In the genomic region with DNA sequence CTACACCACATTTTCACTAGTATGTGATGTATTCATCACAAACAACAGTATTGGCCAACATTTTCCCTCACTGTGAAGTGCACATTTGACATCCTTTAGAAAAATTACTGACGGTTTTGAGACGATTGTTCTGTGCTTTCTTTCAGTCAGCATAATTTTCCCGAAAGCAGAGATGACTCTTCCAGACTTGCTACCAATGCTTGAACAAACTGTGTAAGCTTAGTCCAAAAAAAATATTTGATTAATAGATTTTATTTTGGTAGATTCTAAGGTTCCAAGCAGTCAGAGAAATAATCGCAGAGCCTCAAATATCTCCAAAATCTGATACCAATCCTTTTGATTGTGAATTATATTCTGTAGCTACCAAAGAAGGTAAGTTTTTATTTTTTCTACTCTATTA, we compare ENCODE assay signal across 15 cellular contexts.
DNase-seq lines count a peak whose midpoint lies in the region; ATAC-seq and TF ChIP-seq lines count a peak whose summit lies in the region.
"Had no signal": no experiment of that assay in that cellular context is flagged by ENCODE, and none has a peak within 500 bp of the region (broad histone marks: within the 10 kb centered on the region; RNA-seq: fewer than 3 reads in every experiment).

No MANE protein-coding gene starts in this region.

- ATAC-seq in left lobe of liver, result peak; percentile 59
- ATAC-seq in WTC11, result no peak
- ATAC-seq in HG03571 (IDR thresholded peaks at IDR 0.05; ENCODE audit: unreplicated experiment), result no peak
- ATAC-seq: CD8-positive, alpha-beta T cell had no signal

- H3K27ac Mint-ChIP-seq in WTC11, result no peak overlapping the region
- H3K27ac Mint-ChIP-seq: CD4-positive, alpha-beta T cell; CD8-positive, alpha-beta T cell had no signal

- DNase-seq in left lobe of liver (ENCODE audit: low spot score), result no peak
- DNase-seq in WTC11 (ENCODE audit: low spot score), result no peak
- DNase-seq in H7, result no peak
- DNase-seq: 8988T; ACHN; Caco-2; Calu3; CD4-positive, alpha-beta T cell; CD8-positive, alpha-beta T cell; DMS79 treated with DMSO at 0.1 percent for 48 hours; GF-D8 had no signal

- H3K36me3 ChIP-seq in liver (ENCODE audit: control insufficient read depth in 4 of 4, insufficient read depth in 3 of 4, low read depth in 1 of 4, low read length in 3 of 4) (peaks cover 0 to 2% (median 0%) of the 10 kb centered on the region in 4 donors), H7 (replicated peaks; ENCODE audit: control insufficient read depth, insufficient read depth, low read length) (no peaks in the 10 kb centered on the region)
- H3K36me3 ChIP-seq: BLaER1 treated with 17β-estradiol and CSF1 and Interleukin-3, amounts not matched to agents 10 nM and 100 nM had no signal

- H3K36me3 Mint-ChIP-seq in WTC11, result peaks cover 18% of the 10 kb centered on the region
- H3K36me3 Mint-ChIP-seq: CD8-positive, alpha-beta T cell had no signal

- TF ChIP-seq CTCF in liver (IDR thresholded peaks at IDR 0.05; ENCODE audit: low read depth, low read length, missing input control) (no peak), WTC11 (IDR thresholded peaks at IDR 0.05) (no peak)

- peaks cover 3% of the 10 kb centered on the region; the same call in 1 of the 2 replicates for H3K27me3 Mint-ChIP-seq in WTC11 (ENCODE audit: low read depth)

- H3K9me3 ChIP-seq in liver (ENCODE audit: control insufficient read depth in 4 of 4, low read length in 3 of 4), result peaks cover 0 to 2% (median under 1%) of the 10 kb centered on the region in 4 donors

- H3K4me3 ChIP-seq in liver (ENCODE audit: low read depth in 1 of 3, low read length in 3 of 3), result peak overlapping the region; percentile 40 to 81 (median 51)
- H3K4me3 ChIP-seq in H7 (ENCODE audit: insufficient read depth, low read depth, low read length), result no peak overlapping the region
- H3K4me3 ChIP-seq: BLaER1 treated with 17β-estradiol and CSF1 and Interleukin-3, amounts not matched to agents 10 nM and 100 nM had no signal

- H3K9me3 Mint-ChIP-seq in WTC11, result peaks cover 32% of the 10 kb centered on the region

- WGBS in liver, result 41% methylated on average over 4 of the region's 4 CpGs

- H3K4me3 Mint-ChIP-seq in WTC11, result no peak overlapping the region
- H3K4me3 Mint-ChIP-seq: CD4-positive, alpha-beta T cell; CD8-positive, alpha-beta T cell had no signal

- H3K9ac ChIP-seq in liver (ENCODE audit: low read depth in 1 of 2, low read length in 2 of 2), result peak overlapping the region in 1 of 2 donors; percentile 74
- H3K9ac ChIP-seq: BLaER1 treated with 17β-estradiol and CSF1 and Interleukin-3, amounts not matched to agents 10 nM and 100 nM had no signal

- H3K27me3 ChIP-seq in liver (ENCODE audit: control insufficient read depth in 4 of 4, insufficient read depth in 4 of 4, low read length in 3 of 4), result no peaks in the 10 kb centered on the region
- H3K27me3 ChIP-seq in H7 (ENCODE audit: control insufficient read depth, insufficient read depth, low read length), result no peaks in the 10 kb centered on the region
- H3K27me3 ChIP-seq: BLaER1 treated with 17β-estradiol and CSF1 and Interleukin-3, amounts not matched to agents 10 nM and 100 nM had no signal

- peaks cover 5 to 44% (median 16%) of the 10 kb centered on the region in 4 donors for H3K4me1 ChIP-seq in liver (ENCODE audit: control insufficient read depth in 4 of 4, insufficient read depth in 4 of 4, low read length in 3 of 4)

- peak in 1 of 2 donors; percentile 22 for TF ChIP-seq RAD21 in liver (IDR thresholded peaks at IDR 0.05)

- POLR2A ChIA-PET in WTC11 (lab: Charles Lee), result no interaction called here

- CTCF ChIA-PET in WTC11 (lab: Charles Lee), result interaction anchor here (1.0 kb wide), 1 partner anchor 8 kb away, joined by 3 read pairs; no protein-coding TSS in a partner anchor

- H3K27ac ChIP-seq in liver (ENCODE audit: low read depth in 1 of 2, low read length in 2 of 2), result peak overlapping the region; percentile 54 to 69
- H3K27ac ChIP-seq: BLaER1 treated with 17β-estradiol and CSF1 and Interleukin-3, amounts not matched to agents 10 nM and 100 nM; C4-2B had no signal

- peaks cover 5% of the 10 kb centered on the region for H3K4me1 Mint-ChIP-seq in WTC11

TF ChIP-seq in liver, 16 proteins besides CTCF, POLR2A, EP300 and RAD21:
- TF ChIP-seq, protein P1, sequence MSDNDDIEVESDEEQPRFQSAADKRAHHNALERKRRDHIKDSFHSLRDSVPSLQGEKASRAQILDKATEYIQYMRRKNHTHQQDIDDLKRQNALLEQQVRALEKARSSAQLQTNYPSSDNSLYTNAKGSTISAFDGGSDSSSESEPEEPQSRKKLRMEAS (IDR thresholded peaks at IDR 0.05), result no peak
- TF ChIP-seq HNF4A (conservative IDR thresholded peaks at IDR 0.05), result peak; percentile 26 to 38

TF ChIP-seq in WTC11, 78 proteins besides CTCF, POLR2A, EP300 and RAD21 (continues in another document):
- TF ChIP-seq, protein P2, sequence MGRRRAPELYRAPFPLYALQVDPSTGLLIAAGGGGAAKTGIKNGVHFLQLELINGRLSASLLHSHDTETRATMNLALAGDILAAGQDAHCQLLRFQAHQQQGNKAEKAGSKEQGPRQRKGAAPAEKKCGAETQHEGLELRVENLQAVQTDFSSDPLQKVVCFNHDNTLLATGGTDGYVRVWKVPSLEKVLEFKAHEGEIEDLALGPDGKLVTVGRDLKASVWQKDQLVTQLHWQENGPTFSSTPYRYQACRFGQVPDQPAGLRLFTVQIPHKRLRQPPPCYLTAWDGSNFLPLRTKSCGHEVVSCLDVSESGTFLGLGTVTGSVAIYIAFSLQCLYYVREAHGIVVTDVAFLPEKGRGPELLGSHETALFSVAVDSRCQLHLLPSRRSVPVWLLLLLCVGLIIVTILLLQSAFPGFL (CRISPR knock-in tag; IDR thresholded peaks at IDR 0.05; ENCODE audit: borderline replicate concordance), result no peak
- no peak for TF ChIP-seq EMX1 (CRISPR knock-in tag; IDR thresholded peaks at IDR 0.05)
- TF ChIP-seq JUN (CRISPR knock-in tag; IDR thresholded peaks at IDR 0.05), result no peak
- TF ChIP-seq, protein P3, sequence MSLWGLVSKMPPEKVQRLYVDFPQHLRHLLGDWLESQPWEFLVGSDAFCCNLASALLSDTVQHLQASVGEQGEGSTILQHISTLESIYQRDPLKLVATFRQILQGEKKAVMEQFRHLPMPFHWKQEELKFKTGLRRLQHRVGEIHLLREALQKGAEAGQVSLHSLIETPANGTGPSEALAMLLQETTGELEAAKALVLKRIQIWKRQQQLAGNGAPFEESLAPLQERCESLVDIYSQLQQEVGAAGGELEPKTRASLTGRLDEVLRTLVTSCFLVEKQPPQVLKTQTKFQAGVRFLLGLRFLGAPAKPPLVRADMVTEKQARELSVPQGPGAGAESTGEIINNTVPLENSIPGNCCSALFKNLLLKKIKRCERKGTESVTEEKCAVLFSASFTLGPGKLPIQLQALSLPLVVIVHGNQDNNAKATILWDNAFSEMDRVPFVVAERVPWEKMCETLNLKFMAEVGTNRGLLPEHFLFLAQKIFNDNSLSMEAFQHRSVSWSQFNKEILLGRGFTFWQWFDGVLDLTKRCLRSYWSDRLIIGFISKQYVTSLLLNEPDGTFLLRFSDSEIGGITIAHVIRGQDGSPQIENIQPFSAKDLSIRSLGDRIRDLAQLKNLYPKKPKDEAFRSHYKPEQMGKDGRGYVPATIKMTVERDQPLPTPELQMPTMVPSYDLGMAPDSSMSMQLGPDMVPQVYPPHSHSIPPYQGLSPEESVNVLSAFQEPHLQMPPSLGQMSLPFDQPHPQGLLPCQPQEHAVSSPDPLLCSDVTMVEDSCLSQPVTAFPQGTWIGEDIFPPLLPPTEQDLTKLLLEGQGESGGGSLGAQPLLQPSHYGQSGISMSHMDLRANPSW (CRISPR knock-in tag; conservative IDR thresholded peaks at IDR 0.05; ENCODE audit: low read depth), result no peak
- TF ChIP-seq PRRX2 (CRISPR knock-in tag; IDR thresholded peaks at IDR 0.05), result no peak
- no peak for TF ChIP-seq OVOL2 (CRISPR knock-in tag; IDR thresholded peaks at IDR 0.05; ENCODE audit: borderline replicate concordance)
- TF ChIP-seq JAZF1 (CRISPR knock-in tag; IDR thresholded peaks at IDR 0.05), result no peak
- TF ChIP-seq SMAD3 (CRISPR knock-in tag; IDR thresholded peaks at IDR 0.05; ENCODE audit: borderline replicate concordance), result no peak
- no peak for TF ChIP-seq ZBTB21 (CRISPR knock-in tag; IDR thresholded peaks at IDR 0.05; ENCODE audit: borderline replicate concordance)
- TF ChIP-seq, protein P4, sequence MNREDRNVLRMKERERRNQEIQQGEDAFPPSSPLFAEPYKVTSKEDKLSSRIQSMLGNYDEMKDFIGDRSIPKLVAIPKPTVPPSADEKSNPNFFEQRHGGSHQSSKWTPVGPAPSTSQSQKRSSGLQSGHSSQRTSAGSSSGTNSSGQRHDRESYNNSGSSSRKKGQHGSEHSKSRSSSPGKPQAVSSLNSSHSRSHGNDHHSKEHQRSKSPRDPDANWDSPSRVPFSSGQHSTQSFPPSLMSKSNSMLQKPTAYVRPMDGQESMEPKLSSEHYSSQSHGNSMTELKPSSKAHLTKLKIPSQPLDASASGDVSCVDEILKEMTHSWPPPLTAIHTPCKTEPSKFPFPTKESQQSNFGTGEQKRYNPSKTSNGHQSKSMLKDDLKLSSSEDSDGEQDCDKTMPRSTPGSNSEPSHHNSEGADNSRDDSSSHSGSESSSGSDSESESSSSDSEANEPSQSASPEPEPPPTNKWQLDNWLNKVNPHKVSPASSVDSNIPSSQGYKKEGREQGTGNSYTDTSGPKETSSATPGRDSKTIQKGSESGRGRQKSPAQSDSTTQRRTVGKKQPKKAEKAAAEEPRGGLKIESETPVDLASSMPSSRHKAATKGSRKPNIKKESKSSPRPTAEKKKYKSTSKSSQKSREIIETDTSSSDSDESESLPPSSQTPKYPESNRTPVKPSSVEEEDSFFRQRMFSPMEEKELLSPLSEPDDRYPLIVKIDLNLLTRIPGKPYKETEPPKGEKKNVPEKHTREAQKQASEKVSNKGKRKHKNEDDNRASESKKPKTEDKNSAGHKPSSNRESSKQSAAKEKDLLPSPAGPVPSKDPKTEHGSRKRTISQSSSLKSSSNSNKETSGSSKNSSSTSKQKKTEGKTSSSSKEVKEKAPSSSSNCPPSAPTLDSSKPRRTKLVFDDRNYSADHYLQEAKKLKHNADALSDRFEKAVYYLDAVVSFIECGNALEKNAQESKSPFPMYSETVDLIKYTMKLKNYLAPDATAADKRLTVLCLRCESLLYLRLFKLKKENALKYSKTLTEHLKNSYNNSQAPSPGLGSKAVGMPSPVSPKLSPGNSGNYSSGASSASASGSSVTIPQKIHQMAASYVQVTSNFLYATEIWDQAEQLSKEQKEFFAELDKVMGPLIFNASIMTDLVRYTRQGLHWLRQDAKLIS (CRISPR knock-in tag; IDR thresholded peaks at IDR 0.05; ENCODE audit: borderline replicate concordance), result no peak
- no peak for TF ChIP-seq CREB1 (CRISPR knock-in tag; IDR thresholded peaks at IDR 0.05)
- TF ChIP-seq NFE2L1 (CRISPR knock-in tag; IDR thresholded peaks at IDR 0.05), result no peak
